24 cellular contexts compared by ENCODE assay signal in genomic region chr5:158616707-158617106, GRCh38.
"Had no signal": no experiment of that assay in that cellular context is flagged by ENCODE, and none has a peak within 500 bp of the region (broad histone marks: within the 10 kb centered on the region; RNA-seq: fewer than 3 reads in every experiment).

No MANE protein-coding gene starts in this region.

- DNase-seq: islet precursor cell; left ventricle myocardium inferior; midbrain; mucosa of descending colon; naive thymus-derived CD4-positive, alpha-beta T cell; ovary; retina; right cardiac atrium; stimulated activated CD4-positive, alpha-beta T cell treated with anti-CD3 and anti-CD28 coated beads, Interleukin-12 subunit alpha, Interleukin-12 subunit beta, amount 100 ng/mL, for 4 hours; stimulated activated CD4-positive, alpha-beta T cell treated with anti-CD3 and anti-CD28 coated beads, Interleukin-15, amount 100 ng/mL, for 24 hours; stimulated activated CD4-positive, alpha-beta T cell treated with anti-CD3 and anti-CD28 coated beads, Interleukin-2, amount 100 ng/mL, for 24 hours; stimulated activated CD4-positive, alpha-beta T cell treated with anti-CD3 and anti-CD28 coated beads, Interleukin-4, amount 100 ng/mL, for 1 hour; stimulated activated naive CD4-positive, alpha-beta T cell treated with Interleukin-2 at 50 U/mL for 16 hours; stimulated activated naive CD8-positive, alpha-beta T cell treated with anti-CD3 and anti-CD28 coated beads, Interleukin-15, amount 100 ng/mL, for 72 hours; substantia nigra; transverse colon; upper lobe of left lung had no signal

- H3K9me3 ChIP-seq: left ventricle myocardium inferior, mucosa of descending colon, ovary, prostate gland, transverse colon, upper lobe of left lung, vagina had no signal

- H3K36me3 Mint-ChIP-seq: memory B cell; naive thymus-derived CD4-positive, alpha-beta T cell; natural killer cell treated with Interleukin-12 subunit alpha and Interleukin-12 subunit beta and Interleukin-15 and Interleukin-18, amount 100 ng/mL, for 72 hours had no signal

- H3K4me1 ChIP-seq: prostate gland, transverse colon, upper lobe of left lung had no signal

- H3K9me3 Mint-ChIP-seq: memory B cell; naive thymus-derived CD4-positive, alpha-beta T cell; natural killer cell treated with Interleukin-12 subunit alpha and Interleukin-12 subunit beta and Interleukin-15 and Interleukin-18, amount 100 ng/mL, for 72 hours; stimulated activated naive CD8-positive, alpha-beta T cell treated with anti-CD3 and anti-CD28 coated beads, Interleukin-15, amount 100 ng/mL, for 72 hours had no signal

- ATAC-seq: mucosa of descending colon; naive thymus-derived CD4-positive, alpha-beta T cell; natural killer cell treated with Interleukin-12 subunit alpha and Interleukin-12 subunit beta and Interleukin-15 and Interleukin-18, amount 100 ng/mL, for 72 hours; right cardiac atrium; sciatic nerve; stimulated activated naive CD8-positive, alpha-beta T cell treated with anti-CD3 and anti-CD28 coated beads, Interleukin-15, amount 100 ng/mL, for 72 hours had no signal

- H3K27me3 ChIP-seq: hepatocyte, ovary, transverse colon, upper lobe of left lung, vagina had no signal

- H3K36me3 ChIP-seq: left ventricle myocardium inferior, ovary, prostate gland, transverse colon, upper lobe of left lung, vagina had no signal

- H3K27me3 Mint-ChIP-seq: memory B cell; stimulated activated naive CD8-positive, alpha-beta T cell treated with anti-CD3 and anti-CD28 coated beads, Interleukin-15, amount 100 ng/mL, for 72 hours had no signal

- H3K27ac Mint-ChIP-seq: memory B cell; naive thymus-derived CD4-positive, alpha-beta T cell; natural killer cell treated with Interleukin-12 subunit alpha and Interleukin-12 subunit beta and Interleukin-15 and Interleukin-18, amount 100 ng/mL, for 72 hours; stimulated activated naive CD8-positive, alpha-beta T cell treated with anti-CD3 and anti-CD28 coated beads, Interleukin-15, amount 100 ng/mL, for 72 hours had no signal

- H2AFZ ChIP-seq: hepatocyte had no signal

- H3K4me2 ChIP-seq: hepatocyte had no signal

- H3K27ac ChIP-seq: hepatocyte, left ventricle myocardium inferior, ovary, prostate gland, skin epidermis, transverse colon, upper lobe of left lung, vagina had no signal

- H3K79me2 ChIP-seq: hepatocyte had no signal

- H3K4me1 Mint-ChIP-seq: memory B cell; naive thymus-derived CD4-positive, alpha-beta T cell; stimulated activated naive CD8-positive, alpha-beta T cell treated with anti-CD3 and anti-CD28 coated beads, Interleukin-15, amount 100 ng/mL, for 72 hours had no signal

- H3K4me3 Mint-ChIP-seq: memory B cell; naive thymus-derived CD4-positive, alpha-beta T cell; natural killer cell treated with Interleukin-12 subunit alpha and Interleukin-12 subunit beta and Interleukin-15 and Interleukin-18, amount 100 ng/mL, for 72 hours; stimulated activated naive CD8-positive, alpha-beta T cell treated with anti-CD3 and anti-CD28 coated beads, Interleukin-15, amount 100 ng/mL, for 72 hours had no signal

- H3K4me3 ChIP-seq: hepatocyte, left ventricle myocardium inferior, mucosa of descending colon, ovary, prostate gland, skin epidermis, transverse colon, upper lobe of left lung, vagina had no signal
